Comparison of ENCODE assay signal across 33 cellular contexts in the genomic region with DNA sequence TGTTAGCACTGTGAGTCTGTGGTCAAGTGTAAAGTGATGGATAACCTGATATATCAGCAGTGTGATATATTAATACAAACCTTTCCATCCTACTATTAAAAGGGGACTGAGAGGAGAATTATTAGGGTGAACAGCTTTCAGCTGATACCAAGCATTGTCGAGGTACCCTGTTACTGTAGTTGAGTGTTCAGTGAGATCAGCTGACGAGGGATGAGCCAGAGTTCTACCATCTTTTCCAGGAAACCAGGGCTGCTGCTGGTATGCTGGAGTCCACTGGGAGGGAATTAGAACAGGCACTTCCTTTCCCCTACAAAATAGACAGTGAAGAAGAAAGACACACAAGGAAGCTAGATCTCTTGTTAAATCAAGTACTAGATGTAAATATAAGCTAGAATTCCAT. TPM values are rescaled to one million over a fixed set of nuclear protein-coding genes. Genes with fewer than 3 reads are reported as not detected.
DNase-seq lines count a peak whose midpoint lies in the region; ATAC-seq, FAIRE-seq and TF ChIP-seq lines count a peak whose summit lies in the region.
"Had no signal": no experiment of that assay in that cellular context is flagged by ENCODE, and none has a peak within 500 bp of the region (broad histone marks: within the 10 kb centered on the region; RNA-seq: fewer than 3 reads in every experiment).

No MANE protein-coding gene starts in this region.

- no peak for TF ChIP-seq CTCF in CD8-positive, alpha-beta T cell (IDR thresholded peaks at IDR 0.05)
- TF ChIP-seq CTCF in lower lobe of right lung (IDR thresholded peaks at IDR 0.05) = no peak

- H3K27ac ChIP-seq in CD8-positive, alpha-beta T cell (ENCODE audit: low read depth, low read length) = no peak overlapping the region
- H3K27ac ChIP-seq in lower lobe of right lung = peak overlapping the region; percentile 15
- H3K27ac ChIP-seq: ascending aorta, cardiac muscle cell, neural progenitor cell, parathyroid adenoma, uterus had no signal

- peaks cover 78% of the 10 kb centered on the region for H3K4me1 Mint-ChIP-seq in activated CD4-positive, alpha-beta T cell treated with anti-CD3 and anti-CD28 coated beads, Interleukin-2, amount 10 ng/mL, durations not matched to agents 24 days and 14 days
- H3K4me1 Mint-ChIP-seq in CD8-positive, alpha-beta T cell (ENCODE audit: low read depth) = peaks cover 59% of the 10 kb centered on the region
- peaks cover 81% of the 10 kb centered on the region for H3K4me1 Mint-ChIP-seq in activated T-helper 2 cell treated with anti-CD3 and anti-CD28 coated beads, Interferon-gamma antibody, Interleukin-2, Interleukin-4, amounts not matched to agents 10 μg/mL and 5 μg/mL and 100 μg/mL, durations not matched to agents 14 hours and 24 hours and 36 hours (ENCODE audit: low read depth)
- H3K4me1 Mint-ChIP-seq: neural progenitor cell had no signal

- POLR2A ChIA-PET in CD8-positive, alpha-beta T cell (lab: Charles Lee) = interaction anchor here (1.1 to 1.4 kb wide), 2 partner anchors 10 kb away, joined by 3 to 4 read pairs; no protein-coding TSS in a partner anchor

- H3K36me3 ChIP-seq in CD8-positive, alpha-beta T cell (ENCODE audit: insufficient read depth, low read length) = no peaks in the 10 kb centered on the region
- H3K36me3 ChIP-seq in lower lobe of right lung = no peaks in the 10 kb centered on the region
- H3K36me3 ChIP-seq: ascending aorta, cardiac muscle cell, neural progenitor cell, stomach, uterus had no signal

- no peaks in the 10 kb centered on the region for H3K9me3 ChIP-seq in CD8-positive, alpha-beta T cell (ENCODE audit: low read length)
- no peaks in the 10 kb centered on the region for H3K9me3 ChIP-seq in lower lobe of right lung
- H3K9me3 ChIP-seq: ascending aorta, stomach, uterus had no signal

- H3K4me3 ChIP-seq in CD8-positive, alpha-beta T cell (ENCODE audit: low read depth, low read length) = no peak overlapping the region
- no peak overlapping the region for H3K4me3 ChIP-seq in lower lobe of right lung
- H3K4me3 ChIP-seq: ascending aorta, cardiac muscle cell, neural progenitor cell, uterus had no signal

- FAIRE-seq in GM19239 (lab: Jason Lieb, UNC) = no peak
- FAIRE-seq: A204.1, small intestine, TTC549 had no signal

- CTCF ChIA-PET in CD8-positive, alpha-beta T cell (lab: Charles Lee) = interaction anchor here (1.3 to 6.0 kb wide), 5 partner anchors 20 to 183 kb away, joined by 3 to 43 read pairs (median 5); partner anchors contain the start of genes IL18R1 and SLC9A4

- H3K4me1 ChIP-seq in CD8-positive, alpha-beta T cell (ENCODE audit: insufficient read depth, low read length) = peaks cover 13% of the 10 kb centered on the region
- no peaks in the 10 kb centered on the region for H3K4me1 ChIP-seq in lower lobe of right lung
- H3K4me1 ChIP-seq: ascending aorta, neural progenitor cell, parathyroid adenoma, stomach, uterus had no signal

- intact Hi-C loops in activated CD4-positive, alpha-beta T cell treated with anti-CD3 and anti-CD28 coated beads, Interleukin-2, amount 10 ng/mL, durations not matched to agents 24 days and 14 days (cut with micrococcal nuclease) = no loop called here
- intact Hi-C loops in CD8-positive, alpha-beta T cell (cut with DNase I, micrococcal nuclease) = no loop called here
- intact Hi-C loops in activated T-helper 2 cell treated with anti-CD3 and anti-CD28 coated beads, Interferon-gamma antibody, Interleukin-2, Interleukin-4, amounts not matched to agents 10 μg/mL and 5 μg/mL and 100 μg/mL, durations not matched to agents 14 hours and 24 hours and 36 hours (cut with micrococcal nuclease) = no loop called here
- intact Hi-C loops in lower lobe of right lung (cut with DNase I) = no loop called here

- no peak for DNase-seq in activated CD4-positive, alpha-beta T cell treated with anti-CD3 and anti-CD28 coated beads, Interleukin-2, amount 10 ng/mL, durations not matched to agents 24 days and 14 days
- no peak for DNase-seq in activated CD4-positive, alpha-beta T cell treated with anti-CD3 and anti-CD28 coated beads for 1 hour
- no peak for DNase-seq in CD8-positive, alpha-beta T cell
- DNase-seq in activated T-helper 2 cell treated with anti-CD3 and anti-CD28 coated beads, Interferon-gamma antibody, Interleukin-2, Interleukin-4, amounts not matched to agents 10 μg/mL and 5 μg/mL and 100 μg/mL, durations not matched to agents 14 hours and 24 hours and 36 hours (ENCODE audit: low spot score) = no peak
- no peak for DNase-seq in lower lobe of right lung
- no peak for DNase-seq in GM19239 (ENCODE audit: insufficient read length, low spot score)
- no peak for DNase-seq in NCI-H2081 (lab: John Stamatoyannopoulos, UW)
- DNase-seq in NCI-H526 (lab: John Stamatoyannopoulos, UW) = no peak
- DNase-seq: activated CD4-positive, CD25-positive, alpha-beta regulatory T cell; CD4-positive, CD25-positive, alpha-beta regulatory T cell; cortex of kidney; effector memory CD4-positive, alpha-beta T cell; EL; GOT3; HFFc6; IMR-90; mesenchymal stem cell; NCI-H1048; NCI-H1694; NCI-H446; NCI-H82; retina; small intestine; stomach; SW 1271; uterus had no signal

- H3K36me3 Mint-ChIP-seq in activated CD4-positive, alpha-beta T cell treated with anti-CD3 and anti-CD28 coated beads, Interleukin-2, amount 10 ng/mL, durations not matched to agents 24 days and 14 days (ENCODE audit: low read depth) = peaks cover 59% of the 10 kb centered on the region
- no peaks in the 10 kb centered on the region for H3K36me3 Mint-ChIP-seq in CD8-positive, alpha-beta T cell
- H3K36me3 Mint-ChIP-seq in activated T-helper 2 cell treated with anti-CD3 and anti-CD28 coated beads, Interferon-gamma antibody, Interleukin-2, Interleukin-4, amounts not matched to agents 10 μg/mL and 5 μg/mL and 100 μg/mL, durations not matched to agents 14 hours and 24 hours and 36 hours (ENCODE audit: low read depth) = peaks cover 66% of the 10 kb centered on the region
- H3K36me3 Mint-ChIP-seq: CD4-positive, CD25-positive, alpha-beta regulatory T cell; neural progenitor cell had no signal

- no peaks in the 10 kb centered on the region for H3K27me3 ChIP-seq in CD8-positive, alpha-beta T cell (ENCODE audit: insufficient read depth, low read length)
- no peaks in the 10 kb centered on the region for H3K27me3 ChIP-seq in lower lobe of right lung (ENCODE audit: low read depth)
- H3K27me3 ChIP-seq: ascending aorta, cardiac muscle cell, neural progenitor cell, stomach, uterus had no signal

- peak overlapping the region; percentile 91 for H3K27ac Mint-ChIP-seq in activated CD4-positive, alpha-beta T cell treated with anti-CD3 and anti-CD28 coated beads, Interleukin-2, amount 10 ng/mL, durations not matched to agents 24 days and 14 days
- peak overlapping the region; percentile 24 for H3K27ac Mint-ChIP-seq in CD8-positive, alpha-beta T cell
- H3K27ac Mint-ChIP-seq in activated T-helper 2 cell treated with anti-CD3 and anti-CD28 coated beads, Interferon-gamma antibody, Interleukin-2, Interleukin-4, amounts not matched to agents 10 μg/mL and 5 μg/mL and 100 μg/mL, durations not matched to agents 14 hours and 24 hours and 36 hours = peak overlapping the region; percentile 51
- H3K27ac Mint-ChIP-seq: activated naive CD8-positive, alpha-beta T cell; CD4-positive, CD25-positive, alpha-beta regulatory T cell; HFFc6; neural progenitor cell had no signal

- ATAC-seq in CD8-positive, alpha-beta T cell = no peak
- no peak for ATAC-seq in lower lobe of right lung

- H3K27me3 Mint-ChIP-seq in activated CD4-positive, alpha-beta T cell treated with anti-CD3 and anti-CD28 coated beads, Interleukin-2, amount 10 ng/mL, durations not matched to agents 24 days and 14 days = no peaks in the 10 kb centered on the region
- no peaks in the 10 kb centered on the region for H3K27me3 Mint-ChIP-seq in CD8-positive, alpha-beta T cell (ENCODE audit: low read depth)
- peaks cover 3% of the 10 kb centered on the region for H3K27me3 Mint-ChIP-seq in activated T-helper 2 cell treated with anti-CD3 and anti-CD28 coated beads, Interferon-gamma antibody, Interleukin-2, Interleukin-4, amounts not matched to agents 10 μg/mL and 5 μg/mL and 100 μg/mL, durations not matched to agents 14 hours and 24 hours and 36 hours (ENCODE audit: low read depth)
- H3K27me3 Mint-ChIP-seq: activated naive CD8-positive, alpha-beta T cell; CD4-positive, CD25-positive, alpha-beta regulatory T cell had no signal

- H3K4me3 Mint-ChIP-seq in activated CD4-positive, alpha-beta T cell treated with anti-CD3 and anti-CD28 coated beads, Interleukin-2, amount 10 ng/mL, durations not matched to agents 24 days and 14 days = peak overlapping the region; percentile 86
- peak overlapping the region; percentile 68 for H3K4me3 Mint-ChIP-seq in CD8-positive, alpha-beta T cell
- peak overlapping the region; percentile 61 for H3K4me3 Mint-ChIP-seq in activated T-helper 2 cell treated with anti-CD3 and anti-CD28 coated beads, Interferon-gamma antibody, Interleukin-2, Interleukin-4, amounts not matched to agents 10 μg/mL and 5 μg/mL and 100 μg/mL, durations not matched to agents 14 hours and 24 hours and 36 hours (ENCODE audit: low read depth)
- H3K4me3 Mint-ChIP-seq: activated naive CD8-positive, alpha-beta T cell; HFFc6; neural progenitor cell had no signal

- H3K9me3 Mint-ChIP-seq in activated CD4-positive, alpha-beta T cell treated with anti-CD3 and anti-CD28 coated beads, Interleukin-2, amount 10 ng/mL, durations not matched to agents 24 days and 14 days = peaks cover 10% of the 10 kb centered on the region
- no peaks in the 10 kb centered on the region for H3K9me3 Mint-ChIP-seq in CD8-positive, alpha-beta T cell
- peaks cover under 1% of the 10 kb centered on the region for H3K9me3 Mint-ChIP-seq in activated T-helper 2 cell treated with anti-CD3 and anti-CD28 coated beads, Interferon-gamma antibody, Interleukin-2, Interleukin-4, amounts not matched to agents 10 μg/mL and 5 μg/mL and 100 μg/mL, durations not matched to agents 14 hours and 24 hours and 36 hours
- H3K9me3 Mint-ChIP-seq: CD4-positive, CD25-positive, alpha-beta regulatory T cell; HFFc6; neural progenitor cell had no signal

RNA-seq across cellular contexts. Expression of gene IL18RAP, which starts 0.4 kb away (rescaled TPM):
- 15.0 and 16.9 TPM in 2 replicates for total RNA-seq in activated CD4-positive, alpha-beta T cell treated with anti-CD3 and anti-CD28 coated beads, Interleukin-2, amount 10 ng/mL, durations not matched to agents 24 days and 14 days
- total RNA-seq in CD8-positive, alpha-beta T cell = 10 to 100 TPM in 1 of 2 experiments, 1 to 10 TPM in 1; 7.9 to 10.8 TPM
- total RNA-seq in activated T-helper 2 cell treated with anti-CD3 and anti-CD28 coated beads, Interferon-gamma antibody, Interleukin-2, Interleukin-4, amounts not matched to agents 10 μg/mL and 5 μg/mL and 100 μg/mL, durations not matched to agents 14 hours and 24 hours and 36 hours = 6.0 and 6.8 TPM in 2 replicates
- 6.8 TPM for total RNA-seq in lower lobe of right lung
- total RNA-seq: HFFc6, IMR-90 had no signal

RNA-seq across cellular contexts. Expression of gene SLC9A4, which starts 49.7 kb away (rescaled TPM):
- total RNA-seq in activated CD4-positive, alpha-beta T cell treated with anti-CD3 and anti-CD28 coated beads, Interleukin-2, amount 10 ng/mL, durations not matched to agents 24 days and 14 days = 0.07 and 0.12 TPM in 2 replicates
- not detected for total RNA-seq in CD8-positive, alpha-beta T cell
- total RNA-seq in activated T-helper 2 cell treated with anti-CD3 and anti-CD28 coated beads, Interferon-gamma antibody, Interleukin-2, Interleukin-4, amounts not matched to agents 10 μg/mL and 5 μg/mL and 100 μg/mL, durations not matched to agents 14 hours and 24 hours and 36 hours = 0.09 TPM in 2 replicates
- total RNA-seq in lower lobe of right lung = not detected
- total RNA-seq: ascending aorta; cardiac muscle cell; CD4-positive, CD25-positive, alpha-beta regulatory T cell; IMR-90 had no signal

Comparison
In these comparisons a context has a peak if more than half of its experiments do, and no peak if none do; other contexts are left out.
1. H3K27ac Mint-ChIP-seq: peak in every context shown above with its lines; median percentile 91 in activated CD4-positive, alpha-beta T cell treated with anti-CD3 and anti-CD28 coated beads, Interleukin-2, amount 10 ng/mL, durations not matched to agents 24 days and 14 days; 51 in activated T-helper 2 cell treated with anti-CD3 and anti-CD28 coated beads, Interferon-gamma antibody, Interleukin-2, Interleukin-4, amounts not matched to agents 10 μg/mL and 5 μg/mL and 100 μg/mL, durations not matched to agents 14 hours and 24 hours and 36 hours; 24 in CD8-positive, alpha-beta T cell.